In the genomic region with DNA sequence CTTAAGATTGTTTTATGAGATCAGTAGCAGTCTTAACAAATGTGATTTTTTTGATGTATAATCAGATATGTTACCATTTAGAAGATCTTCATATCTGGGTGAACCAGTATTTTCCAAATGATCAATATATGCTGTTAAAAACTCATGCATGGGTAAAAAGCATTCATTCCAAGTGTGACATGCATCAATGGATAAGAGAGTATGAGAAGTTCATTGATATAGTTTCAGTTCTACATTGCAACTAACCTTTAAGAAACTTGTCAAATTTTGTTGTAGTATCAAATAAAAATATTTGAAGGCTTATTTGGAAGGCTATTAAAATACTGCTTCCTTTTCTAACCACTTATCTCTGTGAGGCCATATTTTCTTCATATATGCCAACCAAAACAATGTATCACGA, we compare ENCODE assay signal across 26 cellular contexts.
"Had no signal": no experiment of that assay in that cellular context is flagged by ENCODE, and none has a peak within 500 bp of the region (broad histone marks: within the 10 kb centered on the region; RNA-seq: fewer than 3 reads in every experiment).

No MANE protein-coding gene starts in this region.

- H3K36me3 ChIP-seq: lower lobe of right lung, ovary, right atrium auricular region, thyroid gland, transverse colon, vagina had no signal

- H3K9me3 Mint-ChIP-seq: natural killer cell treated with Interleukin-12 subunit alpha and Interleukin-12 subunit beta and Interleukin-15 and Interleukin-18, amount 100 ng/mL, for 72 hours; stimulated activated memory B cell treated with anti-CD40 and anti-IgM and Interleukin-4, amounts not matched to agents 10 μg/mL and 1 μg/mL and 100 μg/mL, for 72 hours had no signal

- H3K4me3 ChIP-seq: left lung, lower lobe of right lung, ovary, right atrium auricular region, right lobe of liver, smooth muscle cell, stomach, testis, thyroid gland, transverse colon, upper lobe of left lung, vagina had no signal

- FAIRE-seq: kidney had no signal

- H3K4me1 ChIP-seq: left lung, lower lobe of right lung, right atrium auricular region, right lobe of liver, stomach, testis, thyroid gland, transverse colon, upper lobe of left lung, vagina had no signal

- H3K27ac ChIP-seq: left lung, lower lobe of right lung, ovary, right atrium auricular region, right lobe of liver, stomach, testis, thyroid gland, transverse colon, upper lobe of left lung, vagina had no signal

- H3K4me3 Mint-ChIP-seq: mesothelial cell of epicardium; naive thymus-derived CD4-positive, alpha-beta T cell; natural killer cell treated with Interleukin-12 subunit alpha and Interleukin-12 subunit beta and Interleukin-15 and Interleukin-18, amount 100 ng/mL, for 72 hours; stimulated activated memory B cell treated with anti-CD40 and anti-IgM and Interleukin-4, amounts not matched to agents 10 μg/mL and 1 μg/mL and 100 μg/mL, for 72 hours had no signal

- H3K27me3 Mint-ChIP-seq: naive thymus-derived CD4-positive, alpha-beta T cell; natural killer cell treated with Interleukin-12 subunit alpha and Interleukin-12 subunit beta and Interleukin-15 and Interleukin-18, amount 100 ng/mL, for 72 hours; progenitor cell of endocrine pancreas; stimulated activated memory B cell treated with anti-CD40 and anti-IgM and Interleukin-4, amounts not matched to agents 10 μg/mL and 1 μg/mL and 100 μg/mL, for 72 hours had no signal

- H3K27me3 ChIP-seq: left lung, ovary, right atrium auricular region, right lobe of liver, stomach, testis, thyroid gland, transverse colon, upper lobe of left lung, vagina had no signal

- ATAC-seq: left colon; left lung; lower lobe of right lung; naive thymus-derived CD4-positive, alpha-beta T cell; natural killer cell treated with Interleukin-12 subunit alpha and Interleukin-12 subunit beta and Interleukin-15 and Interleukin-18, amount 100 ng/mL, for 72 hours; right lobe of liver; stimulated activated memory B cell treated with anti-CD40 and anti-IgM and Interleukin-4, amounts not matched to agents 10 μg/mL and 1 μg/mL and 100 μg/mL, for 72 hours; stimulated activated naive CD8-positive, alpha-beta T cell treated with anti-CD3 and anti-CD28 coated beads, Interleukin-15, Interleukin-2, amounts not matched to agents 100 U/mL and 50 U/mL, for 24 hours had no signal

- H3K27ac Mint-ChIP-seq: mesothelial cell of epicardium; naive thymus-derived CD4-positive, alpha-beta T cell; natural killer cell treated with Interleukin-12 subunit alpha and Interleukin-12 subunit beta and Interleukin-15 and Interleukin-18, amount 100 ng/mL, for 72 hours; progenitor cell of endocrine pancreas; stimulated activated memory B cell treated with anti-CD40 and anti-IgM and Interleukin-4, amounts not matched to agents 10 μg/mL and 1 μg/mL and 100 μg/mL, for 72 hours had no signal

- H3K9me3 ChIP-seq: left lung, lower lobe of right lung, ovary, right atrium auricular region, right lobe of liver, stomach, testis, thyroid gland, transverse colon, upper lobe of left lung, vagina had no signal

- DNase-seq: kidney; left colon; left lung; lower lobe of right lung; mammary epithelial cell; mesenchymal stem cell; naive thymus-derived CD4-positive, alpha-beta T cell; ovary; right lobe of liver; stimulated activated CD4-positive, alpha-beta T cell treated with anti-CD3 and anti-CD28 coated beads, Interleukin-1b, Interleukin-23, amount 100 ng/mL, for 48 hours; stimulated activated CD4-positive, alpha-beta T cell treated with anti-CD3 and anti-CD28 coated beads, Interleukin-2, amount 100 ng/mL, for 48 hours; stimulated activated CD4-positive, alpha-beta T cell treated with anti-CD3 and anti-CD28 coated beads, Interleukin-4, amount 100 ng/mL, for 4 hours; stimulated activated CD8-positive, alpha-beta memory T cell treated with anti-CD3 and anti-CD28 coated beads, Interleukin-4, amount 100 ng/mL, for 48 hours; stimulated activated naive CD8-positive, alpha-beta T cell treated with anti-CD3 and anti-CD28 coated beads, Interleukin-15, Interleukin-2, amounts not matched to agents 100 U/mL and 50 U/mL, for 24 hours; stomach; testis; thyroid gland; transverse colon; upper lobe of left lung had no signal

- H3K36me3 Mint-ChIP-seq: natural killer cell treated with Interleukin-12 subunit alpha and Interleukin-12 subunit beta and Interleukin-15 and Interleukin-18, amount 100 ng/mL, for 72 hours had no signal
